1 cellular context compared by ENCODE assay signal in genomic region chr15:74423443-74424257, GRCh38.
TF ChIP-seq lines count a peak whose summit lies in the region.

No MANE protein-coding gene starts in this region.

TF ChIP-seq in GM23338, 12 proteins besides CTCF, POLR2A, EP300 and RAD21 (continued from another document):
- TF ChIP-seq, protein P1, sequence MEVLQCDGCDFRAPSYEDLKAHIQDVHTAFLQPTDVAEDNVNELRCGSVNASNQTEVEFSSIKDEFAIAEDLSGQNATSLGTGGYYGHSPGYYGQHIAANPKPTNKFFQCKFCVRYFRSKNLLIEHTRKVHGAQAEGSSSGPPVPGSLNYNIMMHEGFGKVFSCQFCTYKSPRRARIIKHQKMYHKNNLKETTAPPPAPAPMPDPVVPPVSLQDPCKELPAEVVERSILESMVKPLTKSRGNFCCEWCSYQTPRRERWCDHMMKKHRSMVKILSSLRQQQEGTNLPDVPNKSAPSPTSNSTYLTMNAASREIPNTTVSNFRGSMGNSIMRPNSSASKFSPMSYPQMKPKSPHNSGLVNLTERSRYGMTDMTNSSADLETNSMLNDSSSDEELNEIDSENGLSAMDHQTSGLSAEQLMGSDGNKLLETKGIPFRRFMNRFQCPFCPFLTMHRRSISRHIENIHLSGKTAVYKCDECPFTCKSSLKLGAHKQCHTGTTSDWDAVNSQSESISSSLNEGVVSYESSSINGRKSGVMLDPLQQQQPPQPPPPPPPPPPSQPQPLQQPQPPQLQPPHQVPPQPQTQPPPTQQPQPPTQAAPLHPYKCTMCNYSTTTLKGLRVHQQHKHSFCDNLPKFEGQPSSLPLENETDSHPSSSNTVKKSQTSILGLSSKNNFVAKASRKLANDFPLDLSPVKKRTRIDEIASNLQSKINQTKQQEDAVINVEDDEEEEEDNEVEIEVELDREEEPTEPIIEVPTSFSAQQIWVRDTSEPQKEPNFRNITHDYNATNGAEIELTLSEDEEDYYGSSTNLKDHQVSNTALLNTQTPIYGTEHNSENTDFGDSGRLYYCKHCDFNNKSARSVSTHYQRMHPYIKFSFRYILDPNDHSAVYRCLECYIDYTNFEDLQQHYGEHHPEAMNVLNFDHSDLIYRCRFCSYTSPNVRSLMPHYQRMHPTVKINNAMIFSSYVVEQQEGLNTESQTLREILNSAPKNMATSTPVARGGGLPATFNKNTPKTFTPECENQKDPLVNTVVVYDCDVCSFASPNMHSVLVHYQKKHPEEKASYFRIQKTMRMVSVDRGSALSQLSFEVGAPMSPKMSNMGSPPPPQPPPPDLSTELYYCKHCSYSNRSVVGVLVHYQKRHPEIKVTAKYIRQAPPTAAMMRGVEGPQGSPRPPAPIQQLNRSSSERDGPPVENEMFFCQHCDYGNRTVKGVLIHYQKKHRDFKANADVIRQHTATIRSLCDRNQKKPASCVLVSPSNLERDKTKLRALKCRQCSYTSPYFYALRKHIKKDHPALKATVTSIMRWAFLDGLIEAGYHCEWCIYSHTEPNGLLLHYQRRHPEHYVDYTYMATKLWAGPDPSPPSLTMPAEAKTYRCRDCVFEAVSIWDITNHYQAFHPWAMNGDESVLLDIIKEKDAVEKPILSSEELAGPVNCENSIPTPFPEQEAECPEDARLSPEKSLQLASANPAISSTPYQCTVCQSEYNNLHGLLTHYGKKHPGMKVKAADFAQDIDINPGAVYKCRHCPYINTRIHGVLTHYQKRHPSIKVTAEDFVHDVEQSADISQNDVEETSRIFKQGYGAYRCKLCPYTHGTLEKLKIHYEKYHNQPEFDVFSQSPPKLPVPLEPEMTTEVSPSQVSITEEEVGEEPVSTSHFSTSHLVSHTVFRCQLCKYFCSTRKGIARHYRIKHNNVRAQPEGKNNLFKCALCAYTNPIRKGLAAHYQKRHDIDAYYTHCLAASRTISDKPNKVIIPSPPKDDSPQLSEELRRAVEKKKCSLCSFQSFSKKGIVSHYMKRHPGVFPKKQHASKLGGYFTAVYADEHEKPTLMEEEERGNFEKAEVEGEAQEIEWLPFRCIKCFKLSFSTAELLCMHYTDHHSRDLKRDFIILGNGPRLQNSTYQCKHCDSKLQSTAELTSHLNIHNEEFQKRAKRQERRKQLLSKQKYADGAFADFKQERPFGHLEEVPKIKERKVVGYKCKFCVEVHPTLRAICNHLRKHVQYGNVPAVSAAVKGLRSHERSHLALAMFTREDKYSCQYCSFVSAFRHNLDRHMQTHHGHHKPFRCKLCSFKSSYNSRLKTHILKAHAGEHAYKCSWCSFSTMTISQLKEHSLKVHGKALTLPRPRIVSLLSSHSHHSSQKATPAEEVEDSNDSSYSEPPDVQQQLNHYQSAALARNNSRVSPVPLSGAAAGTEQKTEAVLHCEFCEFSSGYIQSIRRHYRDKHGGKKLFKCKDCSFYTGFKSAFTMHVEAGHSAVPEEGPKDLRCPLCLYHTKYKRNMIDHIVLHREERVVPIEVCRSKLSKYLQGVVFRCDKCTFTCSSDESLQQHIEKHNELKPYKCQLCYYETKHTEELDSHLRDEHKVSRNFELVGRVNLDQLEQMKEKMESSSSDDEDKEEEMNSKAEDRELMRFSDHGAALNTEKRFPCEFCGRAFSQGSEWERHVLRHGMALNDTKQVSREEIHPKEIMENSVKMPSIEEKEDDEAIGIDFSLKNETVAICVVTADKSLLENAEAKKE (CRISPR knock-in tag; IDR thresholded peaks at IDR 0.05), result no peak
- TF ChIP-seq POLR2AphosphoS5 (IDR thresholded peaks at IDR 0.05; ENCODE audit: low read depth) (no peak), NANOG (IDR thresholded peaks at IDR 0.05; ENCODE audit: borderline replicate concordance) (no peak), STAT1 (IDR thresholded peaks at IDR 0.05; ENCODE audit: unreplicated experiment) (no peak), EZH2phosphoT487 (IDR thresholded peaks at IDR 0.05; ENCODE audit: unreplicated experiment) (no peak), CREB1 (CRISPR knock-in tag; IDR thresholded peaks at IDR 0.05; ENCODE audit: low read depth) (no peak), ETS1 (IDR thresholded peaks at IDR 0.05) (no peak), ZNF331 (CRISPR knock-in tag; IDR thresholded peaks at IDR 0.05; ENCODE audit: low read depth) (no peak), ZNF114 (CRISPR knock-in tag; IDR thresholded peaks at IDR 0.05) (no peak)
- TF ChIP-seq, protein P2, sequence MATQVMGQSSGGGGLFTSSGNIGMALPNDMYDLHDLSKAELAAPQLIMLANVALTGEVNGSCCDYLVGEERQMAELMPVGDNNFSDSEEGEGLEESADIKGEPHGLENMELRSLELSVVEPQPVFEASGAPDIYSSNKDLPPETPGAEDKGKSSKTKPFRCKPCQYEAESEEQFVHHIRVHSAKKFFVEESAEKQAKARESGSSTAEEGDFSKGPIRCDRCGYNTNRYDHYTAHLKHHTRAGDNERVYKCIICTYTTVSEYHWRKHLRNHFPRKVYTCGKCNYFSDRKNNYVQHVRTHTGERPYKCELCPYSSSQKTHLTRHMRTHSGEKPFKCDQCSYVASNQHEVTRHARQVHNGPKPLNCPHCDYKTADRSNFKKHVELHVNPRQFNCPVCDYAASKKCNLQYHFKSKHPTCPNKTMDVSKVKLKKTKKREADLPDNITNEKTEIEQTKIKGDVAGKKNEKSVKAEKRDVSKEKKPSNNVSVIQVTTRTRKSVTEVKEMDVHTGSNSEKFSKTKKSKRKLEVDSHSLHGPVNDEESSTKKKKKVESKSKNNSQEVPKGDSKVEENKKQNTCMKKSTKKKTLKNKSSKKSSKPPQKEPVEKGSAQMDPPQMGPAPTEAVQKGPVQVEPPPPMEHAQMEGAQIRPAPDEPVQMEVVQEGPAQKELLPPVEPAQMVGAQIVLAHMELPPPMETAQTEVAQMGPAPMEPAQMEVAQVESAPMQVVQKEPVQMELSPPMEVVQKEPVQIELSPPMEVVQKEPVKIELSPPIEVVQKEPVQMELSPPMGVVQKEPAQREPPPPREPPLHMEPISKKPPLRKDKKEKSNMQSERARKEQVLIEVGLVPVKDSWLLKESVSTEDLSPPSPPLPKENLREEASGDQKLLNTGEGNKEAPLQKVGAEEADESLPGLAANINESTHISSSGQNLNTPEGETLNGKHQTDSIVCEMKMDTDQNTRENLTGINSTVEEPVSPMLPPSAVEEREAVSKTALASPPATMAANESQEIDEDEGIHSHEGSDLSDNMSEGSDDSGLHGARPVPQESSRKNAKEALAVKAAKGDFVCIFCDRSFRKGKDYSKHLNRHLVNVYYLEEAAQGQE (IDR thresholded peaks at IDR 0.05; ENCODE audit: unreplicated experiment), result no peak
